8 cellular contexts compared by ENCODE assay signal in the genomic region with DNA sequence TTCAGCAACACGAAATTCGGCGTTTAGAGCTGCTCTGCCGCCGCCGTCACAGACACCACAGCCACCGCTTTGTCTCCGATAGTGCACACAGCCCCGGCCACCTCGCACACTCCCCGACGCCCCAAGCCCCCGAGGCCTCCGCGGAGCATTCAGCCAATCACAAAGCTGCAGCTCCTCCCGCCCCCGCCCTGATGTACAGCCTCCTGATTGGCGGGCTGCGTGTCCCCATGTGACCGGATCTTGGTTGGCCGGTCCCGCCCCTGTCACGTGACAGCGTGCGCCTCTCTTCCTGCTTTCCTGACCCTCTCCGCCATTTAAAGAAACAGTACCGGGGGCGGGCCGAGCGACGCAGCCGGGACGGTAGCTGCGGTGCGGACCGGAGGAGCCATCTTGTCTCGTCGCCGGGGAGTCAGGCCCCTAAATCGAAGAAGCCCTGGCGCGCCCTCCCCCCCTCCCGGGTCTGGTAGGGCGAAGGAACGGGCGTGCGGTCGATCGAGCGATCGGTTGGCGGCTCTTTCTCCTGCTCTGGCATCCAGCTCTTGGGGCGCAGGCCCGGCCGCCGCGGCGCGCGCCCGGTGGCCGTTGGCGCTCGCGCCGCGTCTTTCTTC. TPM values are rescaled to one million over a fixed set of nuclear protein-coding genes. Genes with fewer than 3 reads are reported as not detected.
A peak's percentile ranks its signal among the peaks of the same experiment; 100 is the strongest.
DNase-seq lines count a peak whose midpoint lies in the region; ATAC-seq and TF ChIP-seq lines count a peak whose summit lies in the region.

A gene (plus strand): TSS at position 342 of the 608 bp plus-strand sequence.

- ATAC-seq in GM21576 (IDR thresholded peaks at IDR 0.05; ENCODE audit: unreplicated experiment) (peak; percentile 83), PC-3 (peak; percentile 91)

- peak within 1 kb of the TSS; percentile 63 for H3K27ac ChIP-seq in PC-3 (ENCODE audit: low read length)

- no peaks in the 10 kb centered on the region for H3K9me3 ChIP-seq in PC-3 (ENCODE audit: low read length)

- H2AFZ ChIP-seq in PC-3 (ENCODE audit: low read length), result peak within 1 kb of the TSS; percentile 73

- BruUV-seq in PC-3 (replicated peaks; lab: Mats Ljungman, UMichigan), result no TSS peak

- H3K27me3 ChIP-seq in PC-3 (ENCODE audit: low read length), result no peaks in the 10 kb centered on the region

- POLR2A ChIA-PET in PC-3 (lab: Charles Lee; ENCODE audit: unreplicated experiment), result interaction anchor here (0.6 to 1.4 kb wide), 5 partner anchors 24 to 179 kb away, joined by 3 to 8 read pairs (median 4); a partner anchor contains a TSS

- H3K4me2 ChIP-seq in PC-3 (ENCODE audit: low read length), result peak within 1 kb of the TSS; percentile 98

- H3K4me3 ChIP-seq in PC-3 (ENCODE audit: low read length) (peak within 1 kb of the TSS; percentile 94), epithelial cell of proximal tubule (ENCODE audit: low read depth, low read length) (peak within 1 kb of the TSS; percentile 84)

- H4K20me1 ChIP-seq in PC-3 (ENCODE audit: low read length), result peaks cover 30% of the 10 kb centered on the region

- H3K4me1 ChIP-seq in PC-3 (ENCODE audit: insufficient read depth, low read length), result peaks cover 34% of the 10 kb centered on the region

- CTCF ChIA-PET in PC-3 (lab: Charles Lee), result interaction anchor here (1.4 kb wide), 1 partner anchor 112 kb away, joined by 9 read pairs; a partner anchor contains a TSS

- no peaks in the 10 kb centered on the region for H3F3A ChIP-seq in PC-3 (ENCODE audit: low read length, unreplicated experiment)

- H3K36me3 ChIP-seq in PC-3 (ENCODE audit: low read depth, low read length), result peaks cover 36% of the 10 kb centered on the region

- intact Hi-C loops in PC-3 (cut with micrococcal nuclease), result loop anchor here (2.0 kb wide), 1 partner anchor 114 kb away; no protein-coding TSS in a partner anchor

- peaks cover 85% of the 10 kb centered on the region for H3K79me2 ChIP-seq in PC-3 (ENCODE audit: low read length)

- no peak for TF ChIP-seq EP300 in Ishikawa (IDR thresholded peaks at IDR 0.05; ENCODE audit: borderline replicate concordance)

- TF ChIP-seq RAD21 in Ishikawa (IDR thresholded peaks at IDR 0.05; ENCODE audit: low read depth), result no peak

- DNase-seq in DMS 273 treated with DMSO at 0.1 percent for 48 hours (lab: John Stamatoyannopoulos, UW) (peak; percentile 88), PC-3 (peak; percentile 91), epithelial cell of proximal tubule (ENCODE audit: low read depth) (peak; percentile 65), mucosa of gallbladder (ENCODE audit: low spot score) (peak; percentile 99)
- peak; percentile 95 for DNase-seq in activated T-cell treated with anti-CD3 and anti-CD28 coated beads, Interleukin-2, amount 50 U/mL, for 1 hour
- DNase-seq in stimulated activated CD8-positive, alpha-beta memory T cell treated with anti-CD3 and anti-CD28 coated beads, Interleukin-4, amount 100 ng/mL, for 4 hours (ENCODE audit: low read depth in 2 of 2, low spot score in 1 of 2), result peak; percentile 96 to 98

- H3K9ac ChIP-seq in PC-3 (ENCODE audit: low read length), result peak within 1 kb of the TSS; percentile 93

- TF ChIP-seq CTCF in PC-3 (conservative IDR thresholded peaks at IDR 0.05; ENCODE audit: low read depth, low read length), result no peak
- no peak for TF ChIP-seq CTCF in epithelial cell of proximal tubule (conservative IDR thresholded peaks at IDR 0.05; ENCODE audit: low read depth, low read length)

- no peaks in the 10 kb centered on the region for H3K9me2 ChIP-seq in PC-3 (replicated peaks; ENCODE audit: low read length)

TF ChIP-seq in Ishikawa, 13 proteins besides CTCF, POLR2A, EP300 and RAD21:
- TF ChIP-seq YY1 (IDR thresholded peaks at IDR 0.05; ENCODE audit: low read depth) (peak; percentile 90), FOXM1 (IDR thresholded peaks at IDR 0.05; ENCODE audit: borderline replicate concordance, low read depth) (no peak), TEAD4 (IDR thresholded peaks at IDR 0.05) (peak; percentile 30; the same call in 1 of the 2 replicates), CEBPB (IDR thresholded peaks at IDR 0.05) (no peak), TCF12 (IDR thresholded peaks at IDR 0.05; ENCODE audit: low read depth) (peak; percentile 16; the same call in 1 of the 2 replicates), ZBTB7A (IDR thresholded peaks at IDR 0.05; ENCODE audit: low read depth) (no peak), CREB1 (IDR thresholded peaks at IDR 0.05; ENCODE audit: low read depth) (peak; percentile 56), TAF1 (IDR thresholded peaks at IDR 0.05; ENCODE audit: low read depth) (peak; percentile 66; the same call in 1 of the 2 replicates), EGR1 (IDR thresholded peaks at IDR 0.05) (peak; percentile 78), NFIC (IDR thresholded peaks at IDR 0.05) (0 out of 2 replicates have a peak, but pooled peaks have one; percentile 20)
- TF ChIP-seq, protein P1, sequence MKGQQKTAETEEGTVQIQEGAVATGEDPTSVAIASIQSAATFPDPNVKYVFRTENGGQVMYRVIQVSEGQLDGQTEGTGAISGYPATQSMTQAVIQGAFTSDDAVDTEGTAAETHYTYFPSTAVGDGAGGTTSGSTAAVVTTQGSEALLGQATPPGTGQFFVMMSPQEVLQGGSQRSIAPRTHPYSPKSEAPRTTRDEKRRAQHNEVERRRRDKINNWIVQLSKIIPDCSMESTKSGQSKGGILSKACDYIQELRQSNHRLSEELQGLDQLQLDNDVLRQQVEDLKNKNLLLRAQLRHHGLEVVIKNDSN (IDR thresholded peaks at IDR 0.05), result peak; percentile 100
- TF ChIP-seq, protein P2, sequence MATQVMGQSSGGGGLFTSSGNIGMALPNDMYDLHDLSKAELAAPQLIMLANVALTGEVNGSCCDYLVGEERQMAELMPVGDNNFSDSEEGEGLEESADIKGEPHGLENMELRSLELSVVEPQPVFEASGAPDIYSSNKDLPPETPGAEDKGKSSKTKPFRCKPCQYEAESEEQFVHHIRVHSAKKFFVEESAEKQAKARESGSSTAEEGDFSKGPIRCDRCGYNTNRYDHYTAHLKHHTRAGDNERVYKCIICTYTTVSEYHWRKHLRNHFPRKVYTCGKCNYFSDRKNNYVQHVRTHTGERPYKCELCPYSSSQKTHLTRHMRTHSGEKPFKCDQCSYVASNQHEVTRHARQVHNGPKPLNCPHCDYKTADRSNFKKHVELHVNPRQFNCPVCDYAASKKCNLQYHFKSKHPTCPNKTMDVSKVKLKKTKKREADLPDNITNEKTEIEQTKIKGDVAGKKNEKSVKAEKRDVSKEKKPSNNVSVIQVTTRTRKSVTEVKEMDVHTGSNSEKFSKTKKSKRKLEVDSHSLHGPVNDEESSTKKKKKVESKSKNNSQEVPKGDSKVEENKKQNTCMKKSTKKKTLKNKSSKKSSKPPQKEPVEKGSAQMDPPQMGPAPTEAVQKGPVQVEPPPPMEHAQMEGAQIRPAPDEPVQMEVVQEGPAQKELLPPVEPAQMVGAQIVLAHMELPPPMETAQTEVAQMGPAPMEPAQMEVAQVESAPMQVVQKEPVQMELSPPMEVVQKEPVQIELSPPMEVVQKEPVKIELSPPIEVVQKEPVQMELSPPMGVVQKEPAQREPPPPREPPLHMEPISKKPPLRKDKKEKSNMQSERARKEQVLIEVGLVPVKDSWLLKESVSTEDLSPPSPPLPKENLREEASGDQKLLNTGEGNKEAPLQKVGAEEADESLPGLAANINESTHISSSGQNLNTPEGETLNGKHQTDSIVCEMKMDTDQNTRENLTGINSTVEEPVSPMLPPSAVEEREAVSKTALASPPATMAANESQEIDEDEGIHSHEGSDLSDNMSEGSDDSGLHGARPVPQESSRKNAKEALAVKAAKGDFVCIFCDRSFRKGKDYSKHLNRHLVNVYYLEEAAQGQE (IDR thresholded peaks at IDR 0.05; ENCODE audit: low read depth), result no peak
- TF ChIP-seq, protein P3, sequence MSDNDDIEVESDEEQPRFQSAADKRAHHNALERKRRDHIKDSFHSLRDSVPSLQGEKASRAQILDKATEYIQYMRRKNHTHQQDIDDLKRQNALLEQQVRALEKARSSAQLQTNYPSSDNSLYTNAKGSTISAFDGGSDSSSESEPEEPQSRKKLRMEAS (IDR thresholded peaks at IDR 0.05), result peak; percentile 82

RNA-seq across cellular contexts. Expression of the gene that starts here (rescaled TPM):
- 35.1 and 44.1 TPM in 2 replicates for total RNA-seq in PC-3 (2014; rRNA removed)
- 29.8 and 33.6 TPM in 2 replicates for total RNA-seq in epithelial cell of proximal tubule
- total RNA-seq in mucosa of gallbladder, result 79.4 TPM

Comparison
In these comparisons a context has a peak if more than half of its experiments do, and no peak if none do; other contexts are left out.
1. Peak in every context shown above with its lines: DNase-seq, ATAC-seq, H3K4me3 ChIP-seq and H3K27ac ChIP-seq.